Comparison of ENCODE assay signal across 1 cellular context in the genomic region with DNA sequence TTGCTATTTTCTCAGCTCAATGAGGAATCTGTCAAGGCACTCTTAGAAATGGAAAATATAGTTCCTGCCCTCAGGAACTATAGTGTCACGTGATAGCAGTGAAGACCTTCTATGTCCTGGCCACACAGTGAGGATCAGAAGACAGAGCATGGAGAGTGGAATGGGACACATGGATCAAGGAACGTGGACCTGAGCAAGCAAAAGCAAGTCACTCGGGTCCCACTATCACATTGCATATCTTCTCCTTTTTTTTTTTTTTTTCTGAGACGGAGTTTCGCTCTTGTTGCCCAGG.
TF ChIP-seq lines count a peak whose summit lies in the region.

No MANE protein-coding gene starts in this region.

TF ChIP-seq in K562, 482 proteins besides CTCF, POLR2A, EP300 and RAD21:
- TF ChIP-seq, protein P1, sequence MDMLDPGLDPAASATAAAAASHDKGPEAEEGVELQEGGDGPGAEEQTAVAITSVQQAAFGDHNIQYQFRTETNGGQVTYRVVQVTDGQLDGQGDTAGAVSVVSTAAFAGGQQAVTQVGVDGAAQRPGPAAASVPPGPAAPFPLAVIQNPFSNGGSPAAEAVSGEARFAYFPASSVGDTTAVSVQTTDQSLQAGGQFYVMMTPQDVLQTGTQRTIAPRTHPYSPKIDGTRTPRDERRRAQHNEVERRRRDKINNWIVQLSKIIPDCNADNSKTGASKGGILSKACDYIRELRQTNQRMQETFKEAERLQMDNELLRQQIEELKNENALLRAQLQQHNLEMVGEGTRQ (CRISPR knock-in tag; IDR thresholded peaks at IDR 0.05) = 0 out of 2 replicates have a peak, but pooled peaks have one; percentile 31
- peak; percentile 9; the same call in 1 of the 2 replicates for TF ChIP-seq GTF2E2 (tag; IDR thresholded peaks at IDR 0.05)
- TF ChIP-seq, protein P2, sequence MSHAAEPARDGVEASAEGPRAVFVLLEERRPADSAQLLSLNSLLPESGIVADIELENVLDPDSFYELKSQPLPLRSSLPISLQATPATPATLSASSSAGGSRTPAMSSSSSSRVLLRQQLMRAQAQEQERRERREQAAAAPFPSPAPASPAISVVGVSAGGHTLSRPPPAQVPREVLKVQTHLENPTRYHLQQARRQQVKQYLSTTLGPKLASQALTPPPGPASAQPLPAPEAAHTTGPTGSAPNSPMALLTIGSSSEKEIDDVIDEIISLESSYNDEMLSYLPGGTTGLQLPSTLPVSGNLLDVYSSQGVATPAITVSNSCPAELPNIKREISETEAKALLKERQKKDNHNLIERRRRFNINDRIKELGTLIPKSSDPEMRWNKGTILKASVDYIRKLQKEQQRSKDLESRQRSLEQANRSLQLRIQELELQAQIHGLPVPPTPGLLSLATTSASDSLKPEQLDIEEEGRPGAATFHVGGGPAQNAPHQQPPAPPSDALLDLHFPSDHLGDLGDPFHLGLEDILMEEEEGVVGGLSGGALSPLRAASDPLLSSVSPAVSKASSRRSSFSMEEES (CRISPR knock-in tag; IDR thresholded peaks at IDR 0.05) = peak; percentile 85
- TF ChIP-seq ZNF384 (IDR thresholded peaks at IDR 0.05; ENCODE audit: low read depth, low read length) = 0 out of 2 replicates have a peak, but pooled peaks have one; percentile 21
- TF ChIP-seq TOE1 (IDR thresholded peaks at IDR 0.05; ENCODE audit: borderline replicate concordance) = peak; percentile 58; the same call in 1 of the 2 replicates
- no peak for TF ChIP-seq TOE1 (CRISPR knock-in tag; IDR thresholded peaks at IDR 0.05; ENCODE audit: borderline replicate concordance, low read depth)
- peak; percentile 66; the same call in 1 of the 2 replicates for TF ChIP-seq RAD51 (IDR thresholded peaks at IDR 0.05; ENCODE audit: borderline replicate concordance, low read depth)
- no peak for TF ChIP-seq GATAD2B (IDR thresholded peaks at IDR 0.05; ENCODE audit: borderline replicate concordance)
- no peak for TF ChIP-seq ZNF124 (CRISPR knock-in tag; IDR thresholded peaks at IDR 0.05)
- no peak for TF ChIP-seq SRSF9 (IDR thresholded peaks at IDR 0.05; ENCODE audit: borderline replicate concordance, low read depth, low read length)
